ENCODE assay signal across 8 cellular contexts in the genomic region with DNA sequence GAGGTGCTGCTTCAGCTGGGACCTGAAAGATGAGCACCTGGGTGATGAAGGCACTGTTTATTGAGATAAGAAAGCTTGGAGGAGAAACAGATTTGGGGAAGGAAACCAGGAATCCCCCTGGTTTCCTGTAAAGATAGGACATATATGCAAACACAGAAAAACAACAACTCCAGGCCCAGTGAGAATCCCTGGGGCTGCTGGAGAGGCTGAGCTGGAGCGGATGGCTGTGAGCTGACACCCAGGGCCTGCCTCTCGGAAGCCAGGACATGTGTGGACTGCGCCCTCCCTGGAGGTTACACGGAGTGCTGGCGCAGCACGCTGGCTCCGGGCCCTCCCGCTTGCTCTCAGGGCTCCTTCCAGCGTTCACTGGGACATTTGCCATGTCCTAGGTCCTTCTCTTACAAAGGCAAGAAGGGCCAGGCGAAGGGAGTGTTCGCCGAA. TPM values are rescaled to one million over a fixed set of nuclear protein-coding genes. Genes with fewer than 3 reads are reported as not detected.
DNase-seq lines count a peak whose midpoint lies in the region; ATAC-seq and TF ChIP-seq lines count a peak whose summit lies in the region.

No MANE protein-coding gene starts in this region.

- no peak for TF ChIP-seq POLR2A in tibial nerve (IDR thresholded peaks at IDR 0.05)

- H3K4me2 ChIP-seq in smooth muscle cell = no peak overlapping the region

- DNase-seq in NCI-H446 (lab: John Stamatoyannopoulos, UW) (peak; percentile 54 to 85), coronary artery (ENCODE audit: low spot score) (peak; percentile 91), lower lobe of right lung (peak; percentile 89), tibial nerve (ENCODE audit: low spot score in 2 of 2) (peak; percentile 66 to 73), smooth muscle cell (lab: John Stamatoyannopoulos, UW; ENCODE audit: unreplicated experiment) (no peak)
- DNase-seq in activated naive CD8-positive, alpha-beta T cell treated with anti-CD3 and anti-CD28 coated beads for 36 hours = no peak
- DNase-seq in activated CD8-positive, alpha-beta T cell treated with anti-CD3 and anti-CD28 coated beads, Interleukin-2, amount 10 ng/mL, durations not matched to agents 7 days and 5 days = no peak

- H3F3A ChIP-seq in smooth muscle cell (ENCODE audit: low read depth) = no peaks in the 10 kb centered on the region

- no peaks in the 10 kb centered on the region for H4K20me1 ChIP-seq in smooth muscle cell (ENCODE audit: low read depth)

- H3K27me3 ChIP-seq in lower lobe of right lung (ENCODE audit: low read depth) (no peaks in the 10 kb centered on the region), tibial nerve (no peaks in the 10 kb centered on the region), smooth muscle cell (ENCODE audit: low read depth) (no peaks in the 10 kb centered on the region)

- no peaks in the 10 kb centered on the region for H3K36me3 Mint-ChIP-seq in activated naive CD8-positive, alpha-beta T cell treated with anti-CD3 and anti-CD28 coated beads for 36 hours
- peaks cover 4% of the 10 kb centered on the region for H3K36me3 Mint-ChIP-seq in activated CD8-positive, alpha-beta T cell treated with anti-CD3 and anti-CD28 coated beads, Interleukin-2, amount 10 ng/mL, durations not matched to agents 7 days and 5 days (ENCODE audit: low read depth)

- peak; percentile 96 for ATAC-seq in lower lobe of right lung
- no peak for ATAC-seq in GM18867 (IDR thresholded peaks at IDR 0.05; ENCODE audit: unreplicated experiment)
- no peak for ATAC-seq in activated CD8-positive, alpha-beta T cell treated with anti-CD3 and anti-CD28 coated beads, Interleukin-2, amount 10 ng/mL, durations not matched to agents 7 days and 5 days

- H3K36me3 ChIP-seq in lower lobe of right lung (no peaks in the 10 kb centered on the region), tibial nerve (no peaks in the 10 kb centered on the region), smooth muscle cell (ENCODE audit: low read depth) (no peaks in the 10 kb centered on the region)

- no peaks in the 10 kb centered on the region for H3K79me2 ChIP-seq in smooth muscle cell (ENCODE audit: low read depth)

- H3K9me3 ChIP-seq in lower lobe of right lung (no peaks in the 10 kb centered on the region), tibial nerve (no peaks in the 10 kb centered on the region), smooth muscle cell (replicated peaks; ENCODE audit: low read depth) (no peaks in the 10 kb centered on the region)

- 50 to 58% methylated on average over 12 of the region's 12 CpGs for WGBS in tibial nerve, 2 donors
- WGBS in smooth muscle cell (ENCODE audit: low lambda C conversion rate) = 85% methylated on average over 12 of the region's 12 CpGs

- no peak overlapping the region for H3K4me3 Mint-ChIP-seq in activated naive CD8-positive, alpha-beta T cell treated with anti-CD3 and anti-CD28 coated beads for 36 hours
- no peak overlapping the region for H3K4me3 Mint-ChIP-seq in activated CD8-positive, alpha-beta T cell treated with anti-CD3 and anti-CD28 coated beads, Interleukin-2, amount 10 ng/mL, durations not matched to agents 7 days and 5 days

- POLR2A ChIA-PET in activated CD8-positive, alpha-beta T cell treated with anti-CD3 and anti-CD28 coated beads, Interleukin-2, amount 10 ng/mL, durations not matched to agents 7 days and 5 days (lab: Charles Lee) = no interaction called here

- peak in 1 of 2 donors; percentile 5 for TF ChIP-seq EP300 in tibial nerve (IDR thresholded peaks at IDR 0.05)

- TF ChIP-seq CTCF in coronary artery (IDR thresholded peaks at IDR 0.05) = no peak
- peak; percentile 46 for TF ChIP-seq CTCF in lower lobe of right lung (IDR thresholded peaks at IDR 0.05)
- no peak for TF ChIP-seq CTCF in tibial nerve (IDR thresholded peaks at IDR 0.05)
- no peak for TF ChIP-seq CTCF in smooth muscle cell (IDR thresholded peaks at IDR 0.05; ENCODE audit: borderline replicate concordance, insufficient read depth, poor library complexity, severe bottlenecking)

- H3K4me1 ChIP-seq in lower lobe of right lung = peaks cover 30% of the 10 kb centered on the region
- peaks cover 0 to 30% (median 2%) of the 10 kb centered on the region in 4 donors for H3K4me1 ChIP-seq in tibial nerve
- no peaks in the 10 kb centered on the region for H3K4me1 ChIP-seq in smooth muscle cell (ENCODE audit: low read depth)

- intact Hi-C loops in lower lobe of right lung (cut with DNase I) = no loop called here

- peak overlapping the region; percentile 86 to 89 for H3K27ac ChIP-seq in coronary artery
- peak overlapping the region; percentile 76 for H3K27ac ChIP-seq in lower lobe of right lung
- H3K27ac ChIP-seq in tibial nerve = peak overlapping the region; percentile 58 to 80 (median 77)
- no peak overlapping the region for H3K27ac ChIP-seq in smooth muscle cell (ENCODE audit: low read depth)

- H3K27ac Mint-ChIP-seq in activated naive CD8-positive, alpha-beta T cell treated with anti-CD3 and anti-CD28 coated beads for 36 hours = no peak overlapping the region
- no peak overlapping the region for H3K27ac Mint-ChIP-seq in activated CD8-positive, alpha-beta T cell treated with anti-CD3 and anti-CD28 coated beads, Interleukin-2, amount 10 ng/mL, durations not matched to agents 7 days and 5 days

- CTCF ChIA-PET in activated CD8-positive, alpha-beta T cell treated with anti-CD3 and anti-CD28 coated beads, Interleukin-2, amount 10 ng/mL, durations not matched to agents 7 days and 5 days (lab: Charles Lee) = no interaction called here

- no peak overlapping the region for H2AFZ ChIP-seq in smooth muscle cell (ENCODE audit: low read depth)

- H3K4me3 ChIP-seq in coronary artery (peak overlapping the region; percentile 46), lower lobe of right lung (peak overlapping the region; percentile 15), tibial nerve (peak overlapping the region in 1 of 4 donors; percentile 22), smooth muscle cell (no peak overlapping the region)

- H3K9me3 Mint-ChIP-seq in activated naive CD8-positive, alpha-beta T cell treated with anti-CD3 and anti-CD28 coated beads for 36 hours = no peaks in the 10 kb centered on the region
- no peaks in the 10 kb centered on the region for H3K9me3 Mint-ChIP-seq in activated CD8-positive, alpha-beta T cell treated with anti-CD3 and anti-CD28 coated beads, Interleukin-2, amount 10 ng/mL, durations not matched to agents 7 days and 5 days (ENCODE audit: insufficient read depth)

- H3K4me1 Mint-ChIP-seq in activated naive CD8-positive, alpha-beta T cell treated with anti-CD3 and anti-CD28 coated beads for 36 hours = peaks cover 7% of the 10 kb centered on the region
- H3K4me1 Mint-ChIP-seq in activated CD8-positive, alpha-beta T cell treated with anti-CD3 and anti-CD28 coated beads, Interleukin-2, amount 10 ng/mL, durations not matched to agents 7 days and 5 days (ENCODE audit: low read depth) = no peaks in the 10 kb centered on the region

- no peak overlapping the region for H3K9ac ChIP-seq in smooth muscle cell (ENCODE audit: low read depth)

- H3K27me3 Mint-ChIP-seq in activated naive CD8-positive, alpha-beta T cell treated with anti-CD3 and anti-CD28 coated beads for 36 hours = no peaks in the 10 kb centered on the region
- H3K27me3 Mint-ChIP-seq in activated CD8-positive, alpha-beta T cell treated with anti-CD3 and anti-CD28 coated beads, Interleukin-2, amount 10 ng/mL, durations not matched to agents 7 days and 5 days (ENCODE audit: low read depth) = no peaks in the 10 kb centered on the region

RNA-seq across cellular contexts. Expression of a gene that starts 57.5 kb away (rescaled TPM):
- total RNA-seq in lower lobe of right lung (78.2 TPM), tibial nerve (10 to 100 TPM; 26.6 to 45.9 (median 30.7) TPM), smooth muscle cell (47.4 and 64.0 TPM in 2 replicates)
- 100 to 1,000 TPM; 182 to 183 TPM for total RNA-seq in activated naive CD8-positive, alpha-beta T cell treated with anti-CD3 and anti-CD28 coated beads for 36 hours
- 100 to 1,000 TPM; 179 to 183 TPM for total RNA-seq in activated CD8-positive, alpha-beta T cell treated with anti-CD3 and anti-CD28 coated beads, Interleukin-2, amount 10 ng/mL, durations not matched to agents 7 days and 5 days
- 94.0 and 99.8 TPM in 2 replicates for polyA plus RNA-seq in smooth muscle cell

Comparison
In these comparisons a context has a peak if more than half of its experiments do, and no peak if none do; other contexts are left out.
1. DNase-seq: peak in NCI-H446 (2 of 2), coronary artery (single experiment), lower lobe of right lung (single experiment) and tibial nerve (2 of 2); none in activated naive CD8-positive, alpha-beta T cell treated with anti-CD3 and anti-CD28 coated beads for 36 hours (single experiment), activated CD8-positive, alpha-beta T cell treated with anti-CD3 and anti-CD28 coated beads, Interleukin-2, amount 10 ng/mL, durations not matched to agents 7 days and 5 days (single experiment) and smooth muscle cell (single experiment).
2. ATAC-seq: peak in lower lobe of right lung (2 of 2); none in GM18867 (single experiment) and activated CD8-positive, alpha-beta T cell treated with anti-CD3 and anti-CD28 coated beads, Interleukin-2, amount 10 ng/mL, durations not matched to agents 7 days and 5 days (single experiment).